14 cellular contexts compared by ENCODE assay signal in genomic region chr16:82070656-82071369, GRCh38. TPM values are rescaled to one million over a fixed set of nuclear protein-coding genes. Genes with fewer than 3 reads are reported as not detected.
DNase-seq lines count a peak whose midpoint lies in the region; ATAC-seq, FAIRE-seq and TF ChIP-seq lines count a peak whose summit lies in the region.
"Had no signal": no experiment of that assay in that cellular context is flagged by ENCODE, and none has a peak within 500 bp of the region (broad histone marks: within the 10 kb centered on the region; RNA-seq: fewer than 3 reads in every experiment).

No MANE protein-coding gene starts in this region.

- H3K4me1 Mint-ChIP-seq in HFFc6 (ENCODE audit: low read depth) (peaks cover 9% of the 10 kb centered on the region), GM23338 (no peaks in the 10 kb centered on the region), glutamatergic neuron (ENCODE audit: low read depth, unreplicated experiment) (no peaks in the 10 kb centered on the region)
- H3K4me1 Mint-ChIP-seq: central memory CD8-positive, alpha-beta T cell had no signal

- H3K4me3 ChIP-seq in adipocyte (ENCODE audit: low read length) = no peak overlapping the region
- H3K4me3 ChIP-seq in fibroblast of villous mesenchyme (ENCODE audit: low read depth, low read length) = no peak overlapping the region
- H3K4me3 ChIP-seq in GM23338 = no peak overlapping the region
- H3K4me3 ChIP-seq: pancreas had no signal

- peaks cover 4% of the 10 kb centered on the region for H3K9me2 ChIP-seq in GM23338 (ENCODE audit: insufficient read depth)

- no peak for ATAC-seq in GM23338
- ATAC-seq: stimulated activated naive CD8-positive, alpha-beta T cell treated with anti-CD3 and anti-CD28 coated beads, Interleukin-15, amount 100 ng/mL, for 72 hours had no signal

- TF ChIP-seq CTCF in HFFc6 (IDR thresholded peaks at IDR 0.05) (no peak), fibroblast of villous mesenchyme (IDR thresholded peaks at IDR 0.05; ENCODE audit: insufficient read depth, low read depth, low read length) (no peak), GM23338 (conservative IDR thresholded peaks at IDR 0.05; ENCODE audit: low read depth in 2 of 2) (no peak), glutamatergic neuron (IDR thresholded peaks at IDR 0.05; ENCODE audit: partially characterized antibody, unreplicated experiment) (no peak)

- no peak overlapping the region for H2AFZ ChIP-seq in GM23338

- DNase-seq in HFFc6 (peak; percentile 42), adipocyte (ENCODE audit: low read depth) (peak; percentile 74), fibroblast of villous mesenchyme (ENCODE audit: low read depth) (peak; percentile 70), urothelium cell line (ENCODE audit: low spot score) (peak; percentile 74), GM23338 (ENCODE audit: low spot score) (no peak), glutamatergic neuron (no peak), ecto neural progenitor cell (ENCODE audit: low spot score) (no peak)
- DNase-seq: activated CD4-positive, CD25-positive, alpha-beta regulatory T cell treated with anti-CD3 and anti-CD28 coated beads, Interleukin-2, amount 50 U/mL, for 72 hours; NCI-H526 treated with DMSO at 0.1 percent for 48 hours; pancreas; stimulated activated CD4-positive, alpha-beta T cell treated with anti-CD3 and anti-CD28 coated beads, Interleukin-4, amount 100 ng/mL, for 1 hour; stimulated activated naive CD8-positive, alpha-beta T cell treated with anti-CD3 and anti-CD28 coated beads, Interleukin-15, amount 100 ng/mL, for 72 hours had no signal

- H3K27ac ChIP-seq in GM23338 (ENCODE audit: low read depth) = no peak overlapping the region
- H3K27ac ChIP-seq: pancreas had no signal

- H3K27me3 Mint-ChIP-seq in HFFc6 (ENCODE audit: insufficient read depth) = peaks cover 5% of the 10 kb centered on the region; the same call in 1 of the 2 replicates
- H3K27me3 Mint-ChIP-seq in GM23338 (ENCODE audit: insufficient read depth, low read depth, poor library complexity) = peaks cover 5% of the 10 kb centered on the region
- no peaks in the 10 kb centered on the region for H3K27me3 Mint-ChIP-seq in glutamatergic neuron (ENCODE audit: unreplicated experiment)

- H3K4me2 ChIP-seq in GM23338 = no peak overlapping the region

- H3K9me3 Mint-ChIP-seq in HFFc6 (no peaks in the 10 kb centered on the region; the same call in 1 of the 2 replicates), GM23338 (no peaks in the 10 kb centered on the region), glutamatergic neuron (ENCODE audit: unreplicated experiment) (peaks cover under 1% of the 10 kb centered on the region)
- H3K9me3 Mint-ChIP-seq: central memory CD8-positive, alpha-beta T cell had no signal

- no peaks in the 10 kb centered on the region for H3K36me3 Mint-ChIP-seq in HFFc6 (ENCODE audit: low read depth)
- H3K36me3 Mint-ChIP-seq in GM23338 (ENCODE audit: low read depth) = peaks cover 3% of the 10 kb centered on the region; the same call in 1 of the 3 replicates
- H3K36me3 Mint-ChIP-seq in glutamatergic neuron (ENCODE audit: unreplicated experiment) = peaks cover 5% of the 10 kb centered on the region

- H3K4me1 ChIP-seq in adipocyte (ENCODE audit: control insufficient read depth, insufficient read depth, low read length) (peaks cover 20% of the 10 kb centered on the region), GM23338 (ENCODE audit: insufficient read depth) (no peaks in the 10 kb centered on the region)

- no peaks in the 10 kb centered on the region for H3F3A ChIP-seq in GM23338 (replicated peaks; ENCODE audit: low read depth)

- no peaks in the 10 kb centered on the region for H4K20me1 ChIP-seq in GM23338 (replicated peaks; ENCODE audit: insufficient read depth)

- H3K9me3 ChIP-seq in adipocyte (ENCODE audit: control insufficient read depth, low read length) = no peaks in the 10 kb centered on the region
- H3K9me3 ChIP-seq: pancreas had no signal

- no peaks in the 10 kb centered on the region for H3K27me3 ChIP-seq in adipocyte (replicated peaks; ENCODE audit: control insufficient read depth, insufficient read depth, low read length)
- no peaks in the 10 kb centered on the region for H3K27me3 ChIP-seq in GM23338 (ENCODE audit: insufficient read depth)
- H3K27me3 ChIP-seq: pancreas had no signal

- H3K79me2 ChIP-seq in GM23338 (replicated peaks; ENCODE audit: insufficient read depth) = no peaks in the 10 kb centered on the region

- no peak overlapping the region for H3K4me3 Mint-ChIP-seq in HFFc6
- no peak overlapping the region for H3K4me3 Mint-ChIP-seq in GM23338
- no peak overlapping the region for H3K4me3 Mint-ChIP-seq in glutamatergic neuron (ENCODE audit: unreplicated experiment)
- H3K4me3 Mint-ChIP-seq: central memory CD8-positive, alpha-beta T cell; stimulated activated naive CD8-positive, alpha-beta T cell treated with anti-CD3 and anti-CD28 coated beads, Interleukin-15, amount 100 ng/mL, for 72 hours had no signal

- no peaks in the 10 kb centered on the region for H3K36me3 ChIP-seq in adipocyte (ENCODE audit: control insufficient read depth, insufficient read depth, low read length, severe bottlenecking)
- H3K36me3 ChIP-seq in GM23338 (ENCODE audit: insufficient read depth) = no peaks in the 10 kb centered on the region

- H3K27ac Mint-ChIP-seq in HFFc6 = no peak overlapping the region; the same call in 1 of the 2 replicates
- H3K27ac Mint-ChIP-seq in GM23338 = no peak overlapping the region
- no peak overlapping the region for H3K27ac Mint-ChIP-seq in glutamatergic neuron (ENCODE audit: unreplicated experiment)
- H3K27ac Mint-ChIP-seq: activated T-helper 2 cell treated with anti-CD3 and anti-CD28 coated beads, Interferon-gamma antibody, Interleukin-2, Interleukin-4, amounts not matched to agents 10 μg/mL and 5 μg/mL and 100 μg/mL, durations not matched to agents 14 hours and 24 hours and 36 hours; stimulated activated naive CD8-positive, alpha-beta T cell treated with anti-CD3 and anti-CD28 coated beads, Interleukin-15, amount 100 ng/mL, for 72 hours had no signal

- peak; percentile 71 for FAIRE-seq in urothelium cell line (lab: Jason Lieb, UNC)
- FAIRE-seq: pancreas had no signal

- H3K9ac ChIP-seq in adipocyte (ENCODE audit: low read length) = no peak overlapping the region

TF ChIP-seq in GM23338, 12 proteins besides CTCF, POLR2A, EP300 and RAD21 (continues in another document):
- TF ChIP-seq REST (IDR thresholded peaks at IDR 0.05; ENCODE audit: unreplicated experiment) = no peak
- no peak for TF ChIP-seq ZNF114 (CRISPR knock-in tag; IDR thresholded peaks at IDR 0.05)
- TF ChIP-seq EZH2phosphoT487 (IDR thresholded peaks at IDR 0.05; ENCODE audit: unreplicated experiment) = no peak
- no peak for TF ChIP-seq CREB1 (CRISPR knock-in tag; IDR thresholded peaks at IDR 0.05; ENCODE audit: low read depth)
- no peak for TF ChIP-seq STAT1 (IDR thresholded peaks at IDR 0.05; ENCODE audit: unreplicated experiment)
- TF ChIP-seq JUNB (IDR thresholded peaks at IDR 0.05; ENCODE audit: unreplicated experiment) = no peak
- TF ChIP-seq NANOG (IDR thresholded peaks at IDR 0.05; ENCODE audit: borderline replicate concordance) = no peak
- no peak for TF ChIP-seq EZH2 (IDR thresholded peaks at IDR 0.05; ENCODE audit: low read depth, unreplicated experiment)

RNA-seq across cellular contexts. Expression of gene HSD17B2, which starts 35.8 kb away (rescaled TPM):
- 1 to 10 TPM in 2 of 6 experiments, under 1 TPM in 3, not detected in 1; 0.17 to 3.2 (median 0.50) TPM for total RNA-seq in HFFc6 (2021; fragmentation: NEBNext Ultra II Directional; extraction: Animal tissue kit (Norgen Biotek cat#: 25700))
- total RNA-seq in fibroblast of villous mesenchyme = 8.7 and 9.5 TPM in 2 replicates
- not detected in 2 replicates for total RNA-seq in GM23338 (2014; rRNA removed; shearing (Covaris generic))
- 0.03 and 0.29 TPM in 2 replicates for polyA plus RNA-seq in GM23338 (2016; fragmentation: Nextera tagmentation; extraction: Ambion mirVana)
- total RNA-seq in glutamatergic neuron (ENCODE audit: unreplicated experiment) = not detected
- total RNA-seq: activated T-helper 2 cell treated with anti-CD3 and anti-CD28 coated beads, Interferon-gamma antibody, Interleukin-2, Interleukin-4, amounts not matched to agents 10 μg/mL and 5 μg/mL and 100 μg/mL, durations not matched to agents 14 hours and 24 hours and 36 hours had no signal

RNA-seq across cellular contexts. Expression of gene SDR42E1, which starts 59.5 kb away (rescaled TPM):
- not detected for total RNA-seq in HFFc6 (2021; fragmentation: NEBNext Ultra II Directional; extraction: Animal tissue kit (Norgen Biotek cat#: 25700))
- total RNA-seq in fibroblast of villous mesenchyme = 2.6 TPM in 2 replicates
- total RNA-seq in GM23338 (2014; rRNA removed; shearing (Covaris generic)) = 0.03 and 0.04 TPM in 2 replicates
- not detected in 2 replicates for polyA plus RNA-seq in GM23338 (2016; fragmentation: Nextera tagmentation; extraction: Ambion mirVana)
- 0.20 TPM for total RNA-seq in glutamatergic neuron (ENCODE audit: unreplicated experiment)

Comparison
In these comparisons a context has a peak if more than half of its experiments do, and no peak if none do; other contexts are left out.
1. DNase-seq: peak in HFFc6 (single experiment), adipocyte (single experiment), fibroblast of villous mesenchyme (single experiment) and urothelium cell line (single experiment); none in GM23338 (single experiment), glutamatergic neuron (single experiment) and ecto neural progenitor cell (single experiment).